In the genomic region with DNA sequence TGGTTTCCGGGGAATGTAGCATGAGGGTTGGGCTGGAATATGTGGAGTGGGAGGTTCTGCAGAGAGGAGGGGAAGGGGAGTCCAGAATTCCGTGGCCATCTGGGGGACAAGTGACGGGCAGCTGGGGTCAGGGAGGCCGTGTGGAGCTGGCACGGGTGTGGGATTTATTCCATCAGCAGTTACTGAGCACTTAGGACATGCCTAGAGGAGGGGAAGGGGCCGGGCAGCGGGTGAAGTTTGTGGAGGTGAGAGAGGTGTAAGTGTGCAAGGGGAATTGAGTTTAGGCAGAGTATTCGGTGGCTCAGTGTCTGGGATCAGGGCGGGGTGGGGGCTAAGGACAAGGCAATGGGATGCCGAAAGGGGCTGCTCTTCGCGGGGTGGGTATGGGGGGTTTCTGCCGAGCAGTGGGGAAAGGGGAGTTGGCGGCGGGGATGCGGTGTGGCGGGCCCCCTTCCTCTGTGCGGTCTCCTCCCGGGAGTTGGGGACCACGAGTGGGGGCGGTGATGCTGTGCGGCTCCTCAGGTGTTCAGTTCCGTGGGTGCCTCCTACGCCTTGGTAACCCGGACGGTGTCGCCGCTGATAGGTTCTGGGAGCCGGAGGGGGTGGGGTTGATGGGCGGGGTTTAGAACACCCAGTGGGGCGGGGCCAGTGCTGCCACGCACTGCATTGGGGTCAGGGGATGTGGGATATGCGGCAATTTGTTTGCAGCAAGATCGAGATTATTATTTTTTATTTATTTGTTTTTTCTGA, we compare ENCODE assay signal across 9 cellular contexts. TPM values are rescaled to one million over a fixed set of nuclear protein-coding genes. Genes with fewer than 3 reads are reported as not detected.
A peak's percentile ranks its signal among the peaks of the same experiment; 100 is the strongest.
DNase-seq lines count a peak whose midpoint lies in the region; ATAC-seq and TF ChIP-seq lines count a peak whose summit lies in the region.
"Had no signal": no experiment of that assay in that cellular context is flagged by ENCODE, and none has a peak within 500 bp of the region (broad histone marks: within the 10 kb centered on the region; RNA-seq: fewer than 3 reads in every experiment).

No MANE protein-coding gene starts in this region.

- H3K4me3 ChIP-seq in Caco-2 (ENCODE audit: low read depth, low read length) (no peak overlapping the region), fibroblast of mammary gland (ENCODE audit: control insufficient read depth, low read depth, low read length) (peak overlapping the region; percentile 4)

- no peaks in the 10 kb centered on the region for H3K4me1 ChIP-seq in Caco-2

- CTCF ChIA-PET in Caco-2 (lab: Charles Lee): no interaction called here

- peak overlapping the region; percentile 36 for H3K27ac Mint-ChIP-seq in Caco-2 (ENCODE audit: unreplicated experiment)

- H3K4me1 Mint-ChIP-seq in Caco-2 (ENCODE audit: low read depth, unreplicated experiment): peaks cover 5% of the 10 kb centered on the region

- no peak for ATAC-seq in HG02852 (IDR thresholded peaks at IDR 0.05; ENCODE audit: unreplicated experiment)
- no peak for ATAC-seq in GM19467 (IDR thresholded peaks at IDR 0.05; ENCODE audit: unreplicated experiment)

- DNase-seq in Caco-2 (no peak), NCI-H2227 treated with DMSO at 0.1 percent for 48 hours (lab: John Stamatoyannopoulos, UW) (peak; percentile 30), fibroblast of mammary gland (ENCODE audit: low read depth) (peak; percentile 5), posterior cingulate gyrus (peak in 9 of 10 donors; percentile 57 to 97 (median 82)), NCI-H146 (lab: John Stamatoyannopoulos, UW) (no peak)
- peak; percentile 66 to 75 for DNase-seq in activated T-cell treated with anti-CD3 and anti-CD28 coated beads, Interleukin-2, amount 50 U/mL, for 48 hours

- no peaks in the 10 kb centered on the region for H3K27me3 ChIP-seq in Caco-2 (replicated peaks; ENCODE audit: control insufficient read depth, insufficient read depth, low read length)

- H3K36me3 Mint-ChIP-seq in Caco-2 (ENCODE audit: insufficient read depth, unreplicated experiment): no peaks in the 10 kb centered on the region

- H3K4me3 Mint-ChIP-seq in Caco-2 (ENCODE audit: unreplicated experiment): no peak overlapping the region

- H3K9me3 ChIP-seq in Caco-2: no peaks in the 10 kb centered on the region

- POLR2A ChIA-PET in Caco-2 (lab: Charles Lee): no interaction called here

- intact Hi-C loops in Caco-2 (cut with micrococcal nuclease; ENCODE audit: unreplicated experiment): no loop called here
- intact Hi-C loops in posterior cingulate gyrus (cut with DNase I): no loop called here

- TF ChIP-seq CTCF in Caco-2 (IDR thresholded peaks at IDR 0.05; ENCODE audit: insufficient read depth in 1 of 2, low read depth in 1 of 2, low read length in 1 of 2, severe bottlenecking in 1 of 2, unreplicated experiment in 1 of 2): no peak
- no peak for TF ChIP-seq CTCF in fibroblast of mammary gland (conservative IDR thresholded peaks at IDR 0.05; ENCODE audit: control insufficient read depth, insufficient read depth, low read depth, low read length)

- BruUV-seq in Caco-2 (replicated peaks; lab: Mats Ljungman, UMichigan): no TSS peak

- no peaks in the 10 kb centered on the region for H3K9me3 Mint-ChIP-seq in Caco-2 (ENCODE audit: unreplicated experiment)

- H3K36me3 ChIP-seq in Caco-2 (ENCODE audit: control insufficient read depth, insufficient read depth, low read length): no peaks in the 10 kb centered on the region

- no peaks in the 10 kb centered on the region for H3K27me3 Mint-ChIP-seq in Caco-2 (ENCODE audit: insufficient read depth, unreplicated experiment)

RNA-seq across cellular contexts. Expression of gene CCDC61, which starts 5.4 kb away (rescaled TPM):
- total RNA-seq in Caco-2 (2022): 17.1 and 21.1 TPM in 2 replicates

RNA-seq across cellular contexts. Expression of gene PGLYRP1, which starts 22.2 kb away (rescaled TPM):
- total RNA-seq in Caco-2 (2022): not detected in 2 replicates
- total RNA-seq: epithelial cell of proximal tubule had no signal

RNA-seq across cellular contexts. Expression of gene NOVA2, which starts 27.0 kb away (rescaled TPM):
- 0.05 TPM in 1 of 2 replicates, not detected in the other for total RNA-seq in Caco-2 (2022)
- total RNA-seq: epithelial cell of proximal tubule had no signal

RNA-seq across cellular contexts. Expression of gene IGFL4, which starts 40.1 kb away (rescaled TPM):
- 3.9 and 4.4 TPM in 2 replicates for total RNA-seq in Caco-2 (2022)
- total RNA-seq: epithelial cell of proximal tubule had no signal

Comparison
In these comparisons a context has a peak if more than half of its experiments do, and no peak if none do; other contexts are left out.
1. DNase-seq: peak in NCI-H2227 treated with DMSO at 0.1 percent for 48 hours (single experiment), activated T-cell treated with anti-CD3 and anti-CD28 coated beads, Interleukin-2, amount 50 U/mL, for 48 hours (2 of 2), fibroblast of mammary gland (single experiment) and posterior cingulate gyrus (9 of 10); none in Caco-2 (0 of 2) and NCI-H146 (single experiment).